ENCODE assay signal across 28 cellular contexts in genomic region chr22:23127055-23127756, GRCh38. TPM values are rescaled to one million over a fixed set of nuclear protein-coding genes. Genes with fewer than 3 reads are reported as not detected.
"Had no signal": no experiment of that assay in that cellular context is flagged by ENCODE, and none has a peak within 500 bp of the region (broad histone marks: within the 10 kb centered on the region; RNA-seq: fewer than 3 reads in every experiment).

No MANE protein-coding gene starts in this region.

- H3K27ac Mint-ChIP-seq: memory B cell, mesothelial cell of epicardium, nephron progenitor cell had no signal

- H3K36me3 Mint-ChIP-seq: memory B cell; mesothelial cell of epicardium; naive thymus-derived CD4-positive, alpha-beta T cell; stimulated activated effector memory CD8-positive, alpha-beta T cell treated with anti-CD3 and anti-CD28 coated beads, Interleukin-12 subunit alpha, Interleukin-12 subunit beta, amount 100 ng/mL, for 72 hours had no signal

- H3K27ac ChIP-seq: ovary, psoas muscle, sigmoid colon, stomach, thoracic aorta, upper lobe of left lung had no signal

- H3K4me1 ChIP-seq: psoas muscle, upper lobe of left lung had no signal

- ATAC-seq: left lobe of liver; naive thymus-derived CD4-positive, alpha-beta T cell; stimulated activated effector memory CD8-positive, alpha-beta T cell treated with anti-CD3 and anti-CD28 coated beads, Interleukin-12 subunit alpha, Interleukin-12 subunit beta, amount 100 ng/mL, for 72 hours had no signal

- H3K9me3 ChIP-seq: ovary, psoas muscle, sigmoid colon, stomach, thoracic aorta, tibial nerve, upper lobe of left lung had no signal

- H3K4me3 ChIP-seq: lung, ovary, psoas muscle, sigmoid colon, stomach, thoracic aorta, tibial nerve, upper lobe of left lung had no signal

- FAIRE-seq: frontal cortex had no signal

- H3K4me3 Mint-ChIP-seq: immature natural killer cell; memory B cell; mesothelial cell of epicardium; naive thymus-derived CD4-positive, alpha-beta T cell; nephron progenitor cell; stimulated activated effector memory CD8-positive, alpha-beta T cell treated with anti-CD3 and anti-CD28 coated beads, Interleukin-12 subunit alpha, Interleukin-12 subunit beta, amount 100 ng/mL, for 72 hours had no signal

- H3K9me3 Mint-ChIP-seq: immature natural killer cell; memory B cell; mesothelial cell of epicardium; naive thymus-derived CD4-positive, alpha-beta T cell; nephron progenitor cell; stimulated activated effector memory CD8-positive, alpha-beta T cell treated with anti-CD3 and anti-CD28 coated beads, Interleukin-12 subunit alpha, Interleukin-12 subunit beta, amount 100 ng/mL, for 72 hours had no signal

- H3K27me3 ChIP-seq: ovary, sigmoid colon, stomach, tibial nerve, upper lobe of left lung had no signal

- H3K27me3 Mint-ChIP-seq: memory B cell had no signal

- H3K36me3 ChIP-seq: ovary, thoracic aorta, upper lobe of left lung had no signal

- DNase-seq: cortex of kidney; effector CD4-positive, alpha-beta T cell; hypothalamus; immature natural killer cell; islet precursor cell; kidney glomerular epithelial cell; naive thymus-derived CD4-positive, alpha-beta T cell; nephron progenitor cell; occipital lobe; ovary; sigmoid colon; stimulated activated CD4-positive, alpha-beta T cell treated with anti-CD3 and anti-CD28 coated beads, Interleukin-2, amount 100 ng/mL, for 24 hours; stimulated activated CD4-positive, alpha-beta T cell treated with anti-CD3 and anti-CD28 coated beads, Interleukin-4, amount 100 ng/mL, for 24 hours; stimulated activated naive CD4-positive, alpha-beta T cell treated with Interleukin-2 at 50 U/mL for 16 hours; stomach; upper lobe of left lung had no signal

RNA-seq across cellular contexts. Expression of gene RSPH14, which starts 14.6 kb away (rescaled TPM):
- total RNA-seq: psoas muscle, right cardiac atrium, stomach, subcutaneous adipose tissue had no signal
- polyA plus RNA-seq: liver, psoas muscle had no signal

RNA-seq across cellular contexts. Expression of gene GNAZ, which starts 56.9 kb away (rescaled TPM):
- polyA plus RNA-seq: naive thymus-derived CD4-positive, alpha-beta T cell had no signal
